8 cellular contexts compared by ENCODE assay signal in the genomic region with DNA sequence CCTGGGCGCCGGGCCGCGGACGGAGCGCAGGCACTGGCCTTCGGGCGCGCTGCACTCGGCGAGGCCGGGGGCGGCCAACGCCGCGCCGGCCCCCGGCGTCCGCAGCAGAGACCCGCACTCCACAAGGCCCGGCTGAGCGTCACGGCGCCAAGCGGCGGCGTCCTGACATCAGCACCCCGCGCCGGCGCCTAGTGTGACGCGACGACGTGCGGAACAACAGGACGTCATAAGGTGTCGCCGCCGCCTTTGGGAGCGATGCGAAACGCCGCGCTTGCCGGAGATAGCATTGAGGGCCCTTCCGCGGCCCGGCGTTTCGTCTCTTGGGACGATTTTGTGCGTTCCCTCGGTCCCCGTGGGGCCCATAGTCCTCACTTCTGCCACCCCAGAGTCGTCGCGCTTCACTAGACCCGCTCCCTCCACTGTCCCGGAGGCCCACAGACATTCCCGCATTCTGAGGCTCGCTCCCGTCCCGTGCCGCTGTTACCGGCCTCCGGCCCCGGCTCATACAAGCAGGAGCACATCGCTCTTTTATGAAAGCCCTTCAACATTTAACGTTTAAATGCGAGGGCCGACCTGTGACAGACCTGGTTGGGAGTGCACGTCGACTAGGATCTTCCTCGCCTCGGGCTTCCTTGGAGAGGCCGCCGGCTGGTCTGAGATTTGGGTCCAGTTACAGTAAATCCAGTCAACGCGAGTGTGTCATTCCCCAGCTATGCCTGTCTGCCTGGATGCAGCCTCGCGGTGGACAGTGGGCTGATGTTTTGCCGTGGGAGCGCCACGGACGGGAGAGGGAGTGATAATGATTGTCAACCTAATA. TPM values are rescaled to one million over a fixed set of nuclear protein-coding genes. Genes with fewer than 3 reads are reported as not detected.
A peak's percentile ranks its signal among the peaks of the same experiment; 100 is the strongest.
DNase-seq lines count a peak whose midpoint lies in the region; ATAC-seq and TF ChIP-seq lines count a peak whose summit lies in the region.

A gene (minus strand): TSS at position 143 of the 817 bp plus-strand sequence. CDS start 306 bp downstream, outside the sequence.

- H3K9me3 Mint-ChIP-seq in T-cell (no peaks in the 10 kb centered on the region), progenitor cell of endocrine pancreas (ENCODE audit: low read depth) (no peaks in the 10 kb centered on the region)

- WGBS in adipose tissue, 3 donors = 0% methylated on average over 73 to 87 of the region's 87 CpGs
- 0% methylated on average over 83 to 87 of the region's 87 CpGs for WGBS in heart right ventricle, 2 donors

- CTCF ChIA-PET in T-cell (lab: Charles Lee) = no interaction called here

- POLR2A ChIA-PET in T-cell (lab: Charles Lee) = no interaction called here

- H3K27me3 ChIP-seq in heart right ventricle = peaks cover 0 to 11% (median 0%) of the 10 kb centered on the region in 7 donors
- H3K27me3 ChIP-seq in upper lobe of right lung = no peaks in the 10 kb centered on the region

- H3K27ac ChIP-seq in adipose tissue (ENCODE audit: low read depth, low read length) (peak within 1 kb of the TSS; percentile 95), heart right ventricle (peak within 1 kb of the TSS; percentile 97 to 100 (median 99)), upper lobe of right lung (peak within 1 kb of the TSS; percentile 99)

- intact Hi-C loops in heart right ventricle (cut with DNase I) = loop anchor here in 5 of 10 donors (2.0 to 10.0 kb wide), 3 partner anchors 37 to 150 kb away; a partner anchor contains a TSS
- intact Hi-C loops in upper lobe of right lung (cut with DNase I) = no loop called here

- peak; percentile 81 for ATAC-seq in HG02678 (IDR thresholded peaks at IDR 0.05; ENCODE audit: unreplicated experiment)
- peak; percentile 85 to 90 (median 86) for ATAC-seq in T-cell (replicated peaks in 1 of 4)
- peak; percentile 91 to 97 (median 96) for ATAC-seq in heart right ventricle
- peak; percentile 95 for ATAC-seq in upper lobe of right lung

- TF ChIP-seq CTCF in GM12875 (IDR thresholded peaks at IDR 0.05; ENCODE audit: borderline replicate concordance, insufficient read depth, low read depth, low read length) = no peak
- no peak for TF ChIP-seq CTCF in heart right ventricle (IDR thresholded peaks at IDR 0.05)
- no peak for TF ChIP-seq CTCF in progenitor cell of endocrine pancreas (IDR thresholded peaks at IDR 0.05; ENCODE audit: unreplicated experiment)
- TF ChIP-seq CTCF in upper lobe of right lung (IDR thresholded peaks at IDR 0.05) = no peak

- H3K36me3 Mint-ChIP-seq in T-cell (peaks cover 8% of the 10 kb centered on the region), progenitor cell of endocrine pancreas (ENCODE audit: insufficient read depth) (peaks cover 5% of the 10 kb centered on the region)

- H3K4me3 Mint-ChIP-seq in T-cell (peak within 1 kb of the TSS; percentile 90 to 96 (median 95)), progenitor cell of endocrine pancreas (ENCODE audit: low read depth) (peak within 1 kb of the TSS; percentile 95)

- no peaks in the 10 kb centered on the region for H3K9me3 ChIP-seq in heart right ventricle
- no peaks in the 10 kb centered on the region for H3K9me3 ChIP-seq in upper lobe of right lung

- peak within 1 kb of the TSS; percentile 99 for H3K27ac Mint-ChIP-seq in T-cell
- peak within 1 kb of the TSS; percentile 99 for H3K27ac Mint-ChIP-seq in progenitor cell of endocrine pancreas

- H3K4me1 ChIP-seq in heart right ventricle (peaks cover 3 to 49% (median 41%) of the 10 kb centered on the region in 9 donors), upper lobe of right lung (peaks cover 20% of the 10 kb centered on the region)

- H3K36me3 ChIP-seq in heart right ventricle (peaks cover 0 to 29% (median 0%) of the 10 kb centered on the region in 9 donors), upper lobe of right lung (peaks cover 9% of the 10 kb centered on the region)

- peak; percentile 87 for DNase-seq in NCI-H1105 treated with DMSO at 0.1 percent for 48 hours (lab: John Stamatoyannopoulos, UW)
- DNase-seq in T-cell = peak; percentile 83 to 94 (median 91)
- peak; percentile 92 to 94 for DNase-seq in heart right ventricle
- peak; percentile 79 for DNase-seq in progenitor cell of endocrine pancreas (ENCODE audit: low spot score, unreplicated experiment)
- DNase-seq in upper lobe of right lung = peak; percentile 96

- H3K4me1 Mint-ChIP-seq in T-cell (peaks cover 31 to 42% (median 33%) of the 10 kb centered on the region in 3 donors), progenitor cell of endocrine pancreas (ENCODE audit: low read depth) (peaks cover 20% of the 10 kb centered on the region)

- H3K27me3 Mint-ChIP-seq in T-cell (no peaks in the 10 kb centered on the region), progenitor cell of endocrine pancreas (peaks cover 5% of the 10 kb centered on the region)

- H3K4me3 ChIP-seq in GM12875 (ENCODE audit: low read depth, low read length) (peak within 1 kb of the TSS; percentile 99), heart right ventricle (peak within 1 kb of the TSS; percentile 84 to 100 (median 96)), upper lobe of right lung (peak within 1 kb of the TSS; percentile 98)

RNA-seq across cellular contexts. Expression of the gene that starts here (rescaled TPM):
- total RNA-seq in T-cell (100 to 1,000 TPM; 112 to 135 (median 134) TPM), heart right ventricle (100 to 1,000 TPM in 4 of 10 donors, 10 to 100 TPM in 6; 73.8 to 138 (median 77.9) TPM), progenitor cell of endocrine pancreas (114 and 118 TPM in 2 replicates), upper lobe of right lung (125 TPM)
- polyA plus RNA-seq in adipose tissue (100 to 1,000 TPM in 2 of 3 donors, 10 to 100 TPM in 1; 63.1 to 139 (median 133) TPM), heart right ventricle (100 to 1,000 TPM in 1 of 2 donors, 10 to 100 TPM in 1; 96.3 to 122 TPM)

Comparison
In these comparisons a context has a peak if more than half of its experiments do, and no peak if none do; other contexts are left out.
1. Peak in every context shown above with its lines: DNase-seq, ATAC-seq, H3K4me3 ChIP-seq and H3K27ac ChIP-seq.